In the genomic region with DNA sequence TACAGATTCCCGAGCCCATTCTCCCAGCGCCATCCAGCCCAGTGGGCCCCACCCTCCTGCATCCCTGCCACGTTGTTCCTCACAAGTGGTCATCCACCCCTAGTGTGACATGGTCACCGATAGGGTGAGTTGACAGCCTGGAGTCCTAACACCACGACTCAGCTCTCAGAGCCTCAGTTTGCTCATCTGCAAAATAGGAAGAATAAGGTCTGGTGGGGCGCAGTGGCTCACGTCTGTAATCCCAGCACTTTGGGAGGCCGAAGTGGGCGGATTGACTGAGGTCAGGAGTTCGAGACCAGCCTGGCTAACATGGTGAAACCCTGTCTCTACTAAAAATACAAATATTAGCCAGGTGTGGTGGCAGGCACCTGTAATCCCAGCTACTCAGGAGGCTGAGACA, we compare ENCODE assay signal across 2 cellular contexts.
TF ChIP-seq lines count a peak whose summit lies in the region.

No MANE protein-coding gene starts in this region.

TF ChIP-seq in K562, 482 proteins besides CTCF, POLR2A, EP300 and RAD21:
- TF ChIP-seq BCOR (IDR thresholded peaks at IDR 0.05) (peak; percentile 53; the same call in 1 of the 2 replicates), EGR1 (conservative IDR thresholded peaks at IDR 0.05) (0 out of 2 replicates have a peak, but pooled peaks have one; percentile 10)
TF ChIP-seq in K562: peak in this region for 2; not testable (repeated sequence) for 480.

TF ChIP-seq in HepG2, 621 proteins besides CTCF, POLR2A, EP300 and RAD21:
- TF ChIP-seq ZNF629 (CRISPR knock-in tag; conservative IDR thresholded peaks at IDR 0.05) = peak; percentile 34; the same call in 1 of the 2 replicates
